Comparison of ENCODE assay signal across 1 cellular context in genomic region chr19:5470264-5470671, GRCh38.
TF ChIP-seq lines count a peak whose summit lies in the region.

No MANE protein-coding gene starts in this region.

TF ChIP-seq in HepG2, 621 proteins besides CTCF, POLR2A, EP300 and RAD21 (continues in another document):
- TF ChIP-seq BCL3 (CRISPR knock-in tag; IDR thresholded peaks at IDR 0.05), result peak; percentile 62; the same call in 1 of the 2 replicates
- peak; percentile 60 for TF ChIP-seq ZGPAT (CRISPR knock-in tag; IDR thresholded peaks at IDR 0.05)
- no peak for TF ChIP-seq MTF1 (CRISPR knock-in tag; IDR thresholded peaks at IDR 0.05)
- TF ChIP-seq HOXA3 (CRISPR knock-in tag; IDR thresholded peaks at IDR 0.05), result peak; percentile 44; the same call in 1 of the 2 replicates
- TF ChIP-seq FOSL2 (CRISPR knock-in tag; IDR thresholded peaks at IDR 0.05), result 0 out of 2 replicates have a peak, but pooled peaks have one; percentile 17
- TF ChIP-seq MIXL1 (CRISPR knock-in tag; IDR thresholded peaks at IDR 0.05), result peak; percentile 71; the same call in 1 of the 2 replicates
- no peak for TF ChIP-seq KLF13 (CRISPR knock-in tag; IDR thresholded peaks at IDR 0.05)
- TF ChIP-seq ZNF142 (CRISPR knock-in tag; IDR thresholded peaks at IDR 0.05), result no peak
- no peak for TF ChIP-seq ZNF569 (CRISPR knock-in tag; IDR thresholded peaks at IDR 0.05; ENCODE audit: borderline replicate concordance)
- peak; percentile 86 for TF ChIP-seq ZMYM3 (CRISPR knock-in tag; IDR thresholded peaks at IDR 0.05)
- TF ChIP-seq ZNF678 (CRISPR knock-in tag; IDR thresholded peaks at IDR 0.05), result no peak
- TF ChIP-seq ESRRA (CRISPR knock-in tag; IDR thresholded peaks at IDR 0.05; ENCODE audit: low read depth), result peak; percentile 26; the same call in 1 of the 2 replicates
- no peak for TF ChIP-seq NR0B2 (CRISPR knock-in tag; IDR thresholded peaks at IDR 0.05)
- TF ChIP-seq BRCA1 (CRISPR knock-in tag; IDR thresholded peaks at IDR 0.05), result no peak
- peak; percentile 39; the same call in 1 of the 2 replicates for TF ChIP-seq ZNF687 (CRISPR knock-in tag; IDR thresholded peaks at IDR 0.05)
- 0 out of 2 replicates have a peak, but pooled peaks have one; percentile 5 for TF ChIP-seq ZNF629 (CRISPR knock-in tag; conservative IDR thresholded peaks at IDR 0.05)
- TF ChIP-seq IRF2 (CRISPR knock-in tag; IDR thresholded peaks at IDR 0.05), result no peak; the same call in 1 of the 2 replicates
- TF ChIP-seq FOXK1 (CRISPR knock-in tag; IDR thresholded peaks at IDR 0.05; ENCODE audit: borderline replicate concordance, low read depth), result peak; percentile 34; the same call in 1 of the 2 replicates
- peak; percentile 70 for TF ChIP-seq ZNF264 (CRISPR knock-in tag; IDR thresholded peaks at IDR 0.05)
- no peak for TF ChIP-seq HOXA7 (CRISPR knock-in tag; IDR thresholded peaks at IDR 0.05)
- TF ChIP-seq AHDC1 (CRISPR knock-in tag; IDR thresholded peaks at IDR 0.05; ENCODE audit: borderline replicate concordance), result peak; percentile 40; the same call in 1 of the 2 replicates
- peak; percentile 64; the same call in 1 of the 2 replicates for TF ChIP-seq ZNF292 (CRISPR knock-in tag; IDR thresholded peaks at IDR 0.05; ENCODE audit: borderline replicate concordance, low read depth)
- peak; percentile 79 for TF ChIP-seq TBX2 (CRISPR knock-in tag; IDR thresholded peaks at IDR 0.05; ENCODE audit: borderline replicate concordance)
- no peak for TF ChIP-seq ATF1 (CRISPR knock-in tag; IDR thresholded peaks at IDR 0.05)
- TF ChIP-seq HDAC2 (CRISPR knock-in tag; IDR thresholded peaks at IDR 0.05), result peak; percentile 83
- no peak for TF ChIP-seq ZBTB37 (CRISPR knock-in tag; IDR thresholded peaks at IDR 0.05)
- peak; percentile 50; the same call in 1 of the 2 replicates for TF ChIP-seq ISL2 (CRISPR knock-in tag; IDR thresholded peaks at IDR 0.05)
- peak; percentile 67 for TF ChIP-seq ARID5B (CRISPR knock-in tag; IDR thresholded peaks at IDR 0.05)
- no peak for TF ChIP-seq CHCHD3 (CRISPR knock-in tag; IDR thresholded peaks at IDR 0.05)
